ENCODE assay signal across 23 cellular contexts in the genomic region with DNA sequence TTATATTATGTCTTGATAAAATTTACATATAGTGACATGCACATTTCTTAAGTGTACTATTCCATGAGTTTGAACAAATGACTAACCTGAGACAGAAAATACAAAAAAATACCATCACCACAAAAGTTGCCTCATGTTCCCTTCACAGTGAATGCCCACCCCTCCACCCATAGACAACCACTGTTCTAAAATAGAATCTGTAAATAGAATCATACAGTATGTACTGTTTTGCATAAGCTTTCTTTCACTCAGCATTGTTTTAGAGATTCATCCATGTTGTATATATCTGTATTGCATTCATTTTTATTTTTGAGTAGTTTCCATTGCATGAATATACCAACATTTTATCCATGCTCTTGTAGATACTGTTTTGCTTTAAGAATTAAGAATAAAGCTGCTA. TPM values are rescaled to one million over a fixed set of nuclear protein-coding genes. Genes with fewer than 3 reads are reported as not detected.
DNase-seq lines count a peak whose midpoint lies in the region; ATAC-seq and TF ChIP-seq lines count a peak whose summit lies in the region.
"Had no signal": no experiment of that assay in that cellular context is flagged by ENCODE, and none has a peak within 500 bp of the region (broad histone marks: within the 10 kb centered on the region; RNA-seq: fewer than 3 reads in every experiment).

No MANE protein-coding gene starts in this region.

- H4K20me1 ChIP-seq in DOHH2 (ENCODE audit: control insufficient read depth, insufficient read depth, low read depth, low read length) (no peaks in the 10 kb centered on the region), hepatocyte (ENCODE audit: insufficient read depth, poor library complexity, severe bottlenecking) (no peaks in the 10 kb centered on the region)
- H4K20me1 ChIP-seq: BLaER1 had no signal

- no peak overlapping the region for H2AFZ ChIP-seq in hepatocyte

- no peaks in the 10 kb centered on the region for H3K36me3 ChIP-seq in DOHH2 (ENCODE audit: control insufficient read depth, low read length)
- H3K36me3 ChIP-seq in hepatocyte (replicated peaks; ENCODE audit: insufficient read depth, low read depth), result no peaks in the 10 kb centered on the region
- H3K36me3 ChIP-seq: BLaER1, SJSA1 had no signal

- no peaks in the 10 kb centered on the region for H3K36me3 Mint-ChIP-seq in stimulated activated effector memory CD8-positive, alpha-beta T cell treated with anti-CD3 and anti-CD28 coated beads, Interleukin-12 subunit alpha, Interleukin-12 subunit beta, amount 100 ng/mL, for 72 hours
- H3K36me3 Mint-ChIP-seq: CD4-positive, alpha-beta memory T cell had no signal

- no peak for TF ChIP-seq CTCF in DOHH2 (IDR thresholded peaks at IDR 0.05; ENCODE audit: low read depth, low read length, poor library complexity, severe bottlenecking)
- no peak for TF ChIP-seq CTCF in hepatocyte (IDR thresholded peaks at IDR 0.05; ENCODE audit: poor library complexity)

- no peak overlapping the region for H3K27ac Mint-ChIP-seq in stimulated activated effector memory CD8-positive, alpha-beta T cell treated with anti-CD3 and anti-CD28 coated beads, Interleukin-12 subunit alpha, Interleukin-12 subunit beta, amount 100 ng/mL, for 72 hours
- H3K27ac Mint-ChIP-seq: CD4-positive, alpha-beta memory T cell had no signal

- H3K9me2 ChIP-seq in DOHH2 (replicated peaks; ENCODE audit: control insufficient read depth, low read length) (no peaks in the 10 kb centered on the region), hepatocyte (replicated peaks; ENCODE audit: insufficient read depth) (no peaks in the 10 kb centered on the region)

- H3K79me2 ChIP-seq in DOHH2 (ENCODE audit: control insufficient read depth, low read length) (no peaks in the 10 kb centered on the region), hepatocyte (no peaks in the 10 kb centered on the region)

- no peak overlapping the region for H3K27ac ChIP-seq in DOHH2 (ENCODE audit: low read depth, low read length)
- no peak overlapping the region for H3K27ac ChIP-seq in hepatocyte
- H3K27ac ChIP-seq: BLaER1, SJSA1 had no signal

- H3K4me2 ChIP-seq in DOHH2 (ENCODE audit: low read length) (peak overlapping the region; percentile 24), hepatocyte (no peak overlapping the region)
- H3K4me2 ChIP-seq: BLaER1 had no signal

- H3K4me1 Mint-ChIP-seq in stimulated activated effector memory CD8-positive, alpha-beta T cell treated with anti-CD3 and anti-CD28 coated beads, Interleukin-12 subunit alpha, Interleukin-12 subunit beta, amount 100 ng/mL, for 72 hours, result peaks cover 4% of the 10 kb centered on the region
- H3K4me1 Mint-ChIP-seq: CD4-positive, alpha-beta memory T cell had no signal

- H3K4me3 ChIP-seq in DOHH2 (ENCODE audit: low read length) (no peak overlapping the region), hepatocyte (no peak overlapping the region)
- H3K4me3 ChIP-seq: BLaER1, K562, SJSA1 had no signal

- H3K4me1 ChIP-seq in DOHH2 (ENCODE audit: control insufficient read depth, low read length) (peaks cover 15% of the 10 kb centered on the region), hepatocyte (ENCODE audit: insufficient read depth) (no peaks in the 10 kb centered on the region)

- H3K27me3 ChIP-seq in DOHH2 (ENCODE audit: control insufficient read depth, low read length) (no peaks in the 10 kb centered on the region), hepatocyte (no peaks in the 10 kb centered on the region)
- H3K27me3 ChIP-seq: BLaER1, SJSA1 had no signal

- DNase-seq in stimulated activated effector memory CD8-positive, alpha-beta T cell treated with anti-CD3 and anti-CD28 coated beads, Interleukin-12 subunit alpha, Interleukin-12 subunit beta, amount 100 ng/mL, for 72 hours (ENCODE audit: low spot score in 2 of 2), result no peak
- DNase-seq in NCI-H146 treated with DMSO at 0.1 percent for 48 hours (lab: John Stamatoyannopoulos, UW; ENCODE audit: unreplicated experiment) (no peak), hepatocyte (ENCODE audit: low spot score) (no peak), NCI-H2107 treated with DMSO at 0.1 percent for 48 hours (lab: John Stamatoyannopoulos, UW; ENCODE audit: unreplicated experiment) (no peak)
- DNase-seq: CD4-positive, alpha-beta memory T cell; COR-L47; DMS53; GOT3; HCEC 1CT; Kasumi-1; NCI-H1092 treated with DMSO at 0.1 percent for 48 hours; NCI-H1436; NCI-H187 treated with DMSO at 0.1 percent for 48 hours; NCI-H446 treated with DMSO at 0.1 percent for 48 hours; NCI-H526 treated with DMSO at 0.1 percent for 48 hours; Right ventricle myocardium superior; RPMI8226 had no signal

- no peak overlapping the region for H3K4me3 Mint-ChIP-seq in stimulated activated effector memory CD8-positive, alpha-beta T cell treated with anti-CD3 and anti-CD28 coated beads, Interleukin-12 subunit alpha, Interleukin-12 subunit beta, amount 100 ng/mL, for 72 hours
- H3K4me3 Mint-ChIP-seq: CD4-positive, alpha-beta memory T cell had no signal

- ATAC-seq in GM18519 (IDR thresholded peaks at IDR 0.05; ENCODE audit: low FRiP score, unreplicated experiment) (peak; percentile 44), HG03432 (IDR thresholded peaks at IDR 0.05; ENCODE audit: unreplicated experiment) (peak; percentile 33)
- peak; percentile 59 for ATAC-seq in stimulated activated effector memory CD8-positive, alpha-beta T cell treated with anti-CD3 and anti-CD28 coated beads, Interleukin-12 subunit alpha, Interleukin-12 subunit beta, amount 100 ng/mL, for 72 hours
- ATAC-seq: K562 had no signal

- no peaks in the 10 kb centered on the region for H3F3A ChIP-seq in DOHH2 (ENCODE audit: control insufficient read depth, insufficient read depth)

- H3K9me3 ChIP-seq in DOHH2 (ENCODE audit: control insufficient read depth, insufficient read depth, low read length), result no peaks in the 10 kb centered on the region
- no peaks in the 10 kb centered on the region for H3K9me3 ChIP-seq in hepatocyte (ENCODE audit: low read depth)
- H3K9me3 ChIP-seq: SJSA1 had no signal

- H3K9me3 Mint-ChIP-seq in stimulated activated effector memory CD8-positive, alpha-beta T cell treated with anti-CD3 and anti-CD28 coated beads, Interleukin-12 subunit alpha, Interleukin-12 subunit beta, amount 100 ng/mL, for 72 hours, result no peaks in the 10 kb centered on the region
- H3K9me3 Mint-ChIP-seq: CD4-positive, alpha-beta memory T cell had no signal

RNA-seq across cellular contexts. Expression of a gene that starts 23.3 kb away (rescaled TPM):
- 38.8 and 45.9 TPM in 2 replicates for total RNA-seq in hepatocyte
- polyA plus RNA-seq in hepatocyte, result 17.5 and 19.3 TPM in 2 replicates

RNA-seq across cellular contexts. Expression of a gene that starts 51.6 kb away (rescaled TPM):
- 72.8 and 80.2 TPM in 2 replicates for total RNA-seq in hepatocyte
- 40.6 and 54.4 TPM in 2 replicates for polyA plus RNA-seq in hepatocyte
